Comparison of ENCODE assay signal across 14 cellular contexts in genomic region chr7:107373354-107373753, GRCh38.
DNase-seq lines count a peak whose midpoint lies in the region; ATAC-seq, FAIRE-seq and TF ChIP-seq lines count a peak whose summit lies in the region.
"Had no signal": no experiment of that assay in that cellular context is flagged by ENCODE, and none has a peak within 500 bp of the region (broad histone marks: within the 10 kb centered on the region; RNA-seq: fewer than 3 reads in every experiment).

No MANE protein-coding gene starts in this region.

- H3K9ac ChIP-seq in HepG2 (ENCODE audit: insufficient read depth, low read depth, low read length) (no peak overlapping the region), PC-3 (ENCODE audit: low read length) (no peak overlapping the region)

- H3K79me2 ChIP-seq in HepG2 (ENCODE audit: insufficient read depth, low read length) (no peaks in the 10 kb centered on the region), PC-3 (ENCODE audit: low read length) (no peaks in the 10 kb centered on the region)

- CTCF ChIA-PET in HepG2 (lab: Yijun Ruan, JAX; ENCODE audit: low intra/inter-chr PET ratio, low total read pairs), result no interaction called here
- CTCF ChIA-PET in PC-3 (lab: Charles Lee), result no interaction called here

- no peak for TF ChIP-seq EP300 in HepG2 (IDR thresholded peaks at IDR 0.05; ENCODE audit: low read depth in 2 of 2, low read length in 2 of 2)
- no peak for TF ChIP-seq EP300 in HepG2 (CRISPR knock-in tag; IDR thresholded peaks at IDR 0.05; ENCODE audit: borderline replicate concordance)
- TF ChIP-seq EP300 in esophagus muscularis mucosa (IDR thresholded peaks at IDR 0.05), result no peak

- peaks cover 4% of the 10 kb centered on the region for H3K9me3 Mint-ChIP-seq in mesothelial cell of epicardium
- H3K9me3 Mint-ChIP-seq: CD8-positive, alpha-beta T cell had no signal

- H4K20me1 ChIP-seq in HepG2 (ENCODE audit: insufficient read depth, low read length), result no peaks in the 10 kb centered on the region
- H4K20me1 ChIP-seq in PC-3 (ENCODE audit: low read length), result no peaks in the 10 kb centered on the region

- H3K4me1 ChIP-seq in HepG2 (ENCODE audit: insufficient read depth, low read length) (no peaks in the 10 kb centered on the region), right lobe of liver (no peaks in the 10 kb centered on the region), PC-3 (ENCODE audit: insufficient read depth, low read length) (peaks cover 17% of the 10 kb centered on the region), esophagus muscularis mucosa (no peaks in the 10 kb centered on the region)

- H3K4me3 ChIP-seq in HepG2 (replicated peaks in 1 of 3; ENCODE audit: insufficient read depth in 1 of 3, low read depth in 2 of 3, low read length in 3 of 3), result no peak overlapping the region
- H3K4me3 ChIP-seq in right lobe of liver, result no peak overlapping the region
- no peak overlapping the region for H3K4me3 ChIP-seq in PC-3 (ENCODE audit: low read length)
- no peak overlapping the region for H3K4me3 ChIP-seq in esophagus muscularis mucosa

- intact Hi-C loops in HepG2 (cut with micrococcal nuclease; ENCODE audit: unreplicated experiment) (no loop called here), right lobe of liver (cut with DNase I) (no loop called here), PC-3 (cut with micrococcal nuclease) (loop anchor here (2.0 to 5.0 kb wide), 2 partner anchors 139 to 171 kb away; no protein-coding TSS in a partner anchor), esophagus muscularis mucosa (cut with DNase I) (no loop called here)

- FAIRE-seq in HepG2 (lab: Jason Lieb, UNC), result no peak
- FAIRE-seq: D721Med had no signal

- no peak for ATAC-seq in HepG2
- no peak for ATAC-seq in right lobe of liver
- peak; percentile 23 for ATAC-seq in PC-3
- ATAC-seq: CD8-positive, alpha-beta T cell had no signal

- POLR2A ChIA-PET in HepG2 (lab: Yijun Ruan, JAX), result no interaction called here
- POLR2A ChIA-PET in PC-3 (lab: Charles Lee; ENCODE audit: unreplicated experiment), result no interaction called here

- DNase-seq in HepG2 (ENCODE audit: low spot score), result no peak
- DNase-seq in right lobe of liver, result no peak
- no peak for DNase-seq in PC-3
- DNase-seq in mesothelial cell of epicardium (ENCODE audit: low spot score in 2 of 2, unreplicated experiment in 2 of 2), result no peak
- no peak for DNase-seq in esophagus muscularis mucosa (ENCODE audit: extremely low spot score)
- DNase-seq in AG08396 (ENCODE audit: low spot score), result no peak
- DNase-seq in NCI-H1930 (lab: John Stamatoyannopoulos, UW), result no peak
- DNase-seq: CD8-positive, alpha-beta T cell; COR-L47; DMS153; GF-D8; H7 had no signal

- H3K27ac Mint-ChIP-seq in mesothelial cell of epicardium, result peak overlapping the region; percentile 44
- H3K27ac Mint-ChIP-seq: CD14-positive monocyte; CD8-positive, alpha-beta T cell had no signal

- WGBS in HepG2 (ENCODE audit: low lambda C conversion rate), result 96% methylated on average over 4 of the region's 4 CpGs
- 84% methylated on average over 4 of the region's 4 CpGs for WGBS in right lobe of liver (ENCODE audit: insufficient coverage, low coverage, low lambda C conversion rate, missing lambda C conversion rate)
- WGBS in esophagus muscularis mucosa, result 76% methylated on average over 4 of the region's 4 CpGs

- TF ChIP-seq RAD21 in HepG2 (CRISPR knock-in tag; IDR thresholded peaks at IDR 0.05), result no peak

- no peaks in the 10 kb centered on the region for H3K27me3 ChIP-seq in HepG2 (ENCODE audit: control insufficient read depth in 1 of 2, insufficient read depth in 2 of 2, low read length in 2 of 2)
- no peaks in the 10 kb centered on the region for H3K27me3 ChIP-seq in right lobe of liver
- no peaks in the 10 kb centered on the region for H3K27me3 ChIP-seq in PC-3 (ENCODE audit: low read length)
- H3K27me3 ChIP-seq in esophagus muscularis mucosa, result no peaks in the 10 kb centered on the region

- H3K36me3 ChIP-seq in HepG2 (replicated peaks in 1 of 2; ENCODE audit: control insufficient read depth in 1 of 2, insufficient read depth in 2 of 2, low read length in 2 of 2) (no peaks in the 10 kb centered on the region), right lobe of liver (no peaks in the 10 kb centered on the region), PC-3 (ENCODE audit: low read depth, low read length) (no peaks in the 10 kb centered on the region), esophagus muscularis mucosa (no peaks in the 10 kb centered on the region)

- H3K27me3 Mint-ChIP-seq in mesothelial cell of epicardium (ENCODE audit: low read depth), result no peaks in the 10 kb centered on the region

- H3F3A ChIP-seq in PC-3 (ENCODE audit: low read length, unreplicated experiment), result no peaks in the 10 kb centered on the region

- H3K4me1 Mint-ChIP-seq in mesothelial cell of epicardium, result peaks cover 22% of the 10 kb centered on the region
- H3K4me1 Mint-ChIP-seq: CD14-positive monocyte had no signal

- H3K9me3 ChIP-seq in HepG2 (ENCODE audit: low read length) (no peaks in the 10 kb centered on the region), right lobe of liver (no peaks in the 10 kb centered on the region), PC-3 (ENCODE audit: low read length) (no peaks in the 10 kb centered on the region), esophagus muscularis mucosa (no peaks in the 10 kb centered on the region)

- peaks cover 4% of the 10 kb centered on the region for H3K36me3 Mint-ChIP-seq in mesothelial cell of epicardium

- TF ChIP-seq POLR2A in HepG2 (IDR thresholded peaks at IDR 0.05; ENCODE audit: insufficient read depth in 1 of 2, low read depth in 2 of 2, low read length in 2 of 2), result no peak
- TF ChIP-seq POLR2A in right lobe of liver (IDR thresholded peaks at IDR 0.05), result no peak
- TF ChIP-seq POLR2A in esophagus muscularis mucosa (IDR thresholded peaks at IDR 0.05; ENCODE audit: low read depth), result no peak

- no peak for TF ChIP-seq CTCF in HepG2 (CRISPR knock-in tag; IDR thresholded peaks at IDR 0.05)
- no peak for TF ChIP-seq CTCF in right lobe of liver (IDR thresholded peaks at IDR 0.05)
- TF ChIP-seq CTCF in PC-3 (conservative IDR thresholded peaks at IDR 0.05; ENCODE audit: low read depth, low read length), result no peak
- no peak for TF ChIP-seq CTCF in mesothelial cell of epicardium (IDR thresholded peaks at IDR 0.05; ENCODE audit: unreplicated experiment)
- no peak for TF ChIP-seq CTCF in esophagus muscularis mucosa (IDR thresholded peaks at IDR 0.05)

- no peak overlapping the region for H3K4me3 Mint-ChIP-seq in mesothelial cell of epicardium
- H3K4me3 Mint-ChIP-seq: CD14-positive monocyte; CD8-positive, alpha-beta T cell had no signal

- H3K4me2 ChIP-seq in HepG2 (ENCODE audit: low read depth, low read length) (no peak overlapping the region), PC-3 (ENCODE audit: low read length) (no peak overlapping the region)

- BruUV-seq in HepG2 (replicated peaks; lab: Mats Ljungman, UMichigan) (no TSS peak), PC-3 (replicated peaks; lab: Mats Ljungman, UMichigan) (no TSS peak)

- H3K9me2 ChIP-seq in PC-3 (replicated peaks; ENCODE audit: low read length), result no peaks in the 10 kb centered on the region

- in situ Hi-C loops in HepG2 (cut with HindIII; ENCODE audit: extremely low pct_ligation_motif_present, low pct_unique_long_range_greater_than_20kb), result no loop called here

- H2AFZ ChIP-seq in HepG2 (ENCODE audit: low read length) (no peak overlapping the region), PC-3 (ENCODE audit: low read length) (no peak overlapping the region)

- H3K27ac ChIP-seq in HepG2 (ENCODE audit: extremely low read length, insufficient read depth, low read length), result no peak overlapping the region
- no peak overlapping the region for H3K27ac ChIP-seq in right lobe of liver
- no peak overlapping the region for H3K27ac ChIP-seq in PC-3 (ENCODE audit: low read length)
- no peak overlapping the region for H3K27ac ChIP-seq in esophagus muscularis mucosa (replicated peaks in 1 of 4)

TF ChIP-seq in HepG2, 621 proteins besides CTCF, POLR2A, EP300 and RAD21 (continues in another document):
- TF ChIP-seq RFXANK (CRISPR knock-in tag; IDR thresholded peaks at IDR 0.05) (no peak), ZNF121 (CRISPR knock-in tag; IDR thresholded peaks at IDR 0.05) (no peak), NR3C1 (CRISPR knock-in tag; IDR thresholded peaks at IDR 0.05) (no peak), TRIM24 (CRISPR knock-in tag; IDR thresholded peaks at IDR 0.05) (no peak), MLX (CRISPR knock-in tag; IDR thresholded peaks at IDR 0.05) (no peak), CCDC6 (CRISPR knock-in tag; IDR thresholded peaks at IDR 0.05) (no peak), PAWR (CRISPR knock-in tag; IDR thresholded peaks at IDR 0.05; ENCODE audit: borderline replicate concordance) (no peak), MBD4 (IDR thresholded peaks at IDR 0.05; ENCODE audit: borderline replicate concordance, low read length) (no peak), FOXJ3 (CRISPR knock-in tag; IDR thresholded peaks at IDR 0.05; ENCODE audit: borderline replicate concordance) (no peak), NR2F6 (IDR thresholded peaks at IDR 0.05) (no peak), NR2F6 (CRISPR knock-in tag; IDR thresholded peaks at IDR 0.05) (no peak), BCL3 (CRISPR knock-in tag; IDR thresholded peaks at IDR 0.05) (no peak), MXD4 (CRISPR knock-in tag; IDR thresholded peaks at IDR 0.05) (no peak), ETV5 (CRISPR knock-in tag; IDR thresholded peaks at IDR 0.05; ENCODE audit: borderline replicate concordance) (no peak)
